In the genomic region with DNA sequence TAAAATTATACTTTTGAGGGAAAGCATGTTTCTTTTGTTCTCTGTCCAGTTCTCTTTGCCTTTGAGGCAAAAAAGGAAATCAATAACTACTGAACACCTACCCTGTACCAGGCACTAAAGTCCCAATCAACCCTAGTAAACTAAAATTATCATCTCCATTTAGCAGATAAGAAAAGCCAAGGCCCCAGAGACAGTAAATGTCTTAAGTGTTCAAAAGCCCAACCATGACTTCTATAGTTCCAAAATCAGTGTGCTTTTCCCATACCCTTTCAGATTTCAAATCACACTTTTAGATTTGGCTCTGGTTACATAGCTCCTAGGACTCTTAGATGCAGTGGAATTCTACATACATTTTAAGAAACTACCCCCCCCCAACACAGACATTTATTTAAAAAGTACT, we compare ENCODE assay signal across 22 cellular contexts.
DNase-seq lines count a peak whose midpoint lies in the region; ATAC-seq, FAIRE-seq and TF ChIP-seq lines count a peak whose summit lies in the region.
"Had no signal": no experiment of that assay in that cellular context is flagged by ENCODE, and none has a peak within 500 bp of the region (broad histone marks: within the 10 kb centered on the region; RNA-seq: fewer than 3 reads in every experiment).

No MANE protein-coding gene starts in this region.

- TF ChIP-seq CTCF in heart left ventricle (IDR thresholded peaks at IDR 0.05) (no peak), fibroblast of lung (conservative IDR thresholded peaks at IDR 0.05 in 1 of 2, IDR thresholded peaks at IDR 0.05 in 1 of 2; ENCODE audit: low read depth in 1 of 2, low read length in 2 of 2) (no peak), osteocyte (IDR thresholded peaks at IDR 0.05) (no peak), type B pancreatic cell (conservative IDR thresholded peaks at IDR 0.05) (no peak), body of pancreas (IDR thresholded peaks at IDR 0.05) (no peak)

- DNase-seq in heart left ventricle (no peak), Right ventricle myocardium superior (no peak), fibroblast of lung (ENCODE audit: low read depth in 2 of 2) (peak in 1 of 2 donors; percentile 25), osteocyte (ENCODE audit: extremely low spot score, unreplicated experiment) (no peak), type B pancreatic cell (ENCODE audit: extremely low spot score, unreplicated experiment) (no peak), frontal cortex (ENCODE audit: low spot score in 2 of 2) (no peak), body of pancreas (no peak)
- DNase-seq in stimulated activated CD4-positive, alpha-beta T cell treated with anti-CD3 and anti-CD28 coated beads, Interleukin-1b, Interleukin-23, amount 100 ng/mL, for 48 hours: no peak
- DNase-seq: activated CD4-positive, alpha-beta T cell treated with anti-CD3 and anti-CD28 coated beads for 4 hours; activated CD8-positive, alpha-beta memory T cell treated with anti-CD3 and anti-CD28 coated beads, Interleukin-2, amount 50 U/mL, for 4 hours; activated naive CD4-positive, alpha-beta T cell treated with Interleukin-2 at 50 U/mL for 16 hours; CD4-positive, alpha-beta memory T cell; effector memory CD4-positive, alpha-beta T cell; islet precursor cell; NCI-H187; NCI-H446 treated with DMSO at 0.1 percent for 48 hours; stimulated activated CD4-positive, alpha-beta T cell treated with anti-CD3 and anti-CD28 coated beads, Interleukin-2, amount 100 ng/mL, for 48 hours; stimulated activated CD8-positive, alpha-beta memory T cell treated with anti-CD3 and anti-CD28 coated beads, Interleukin-4, amount 100 ng/mL, for 48 hours; trophoblast cell had no signal

- H3K27me3 ChIP-seq in heart left ventricle: no peaks in the 10 kb centered on the region
- H3K27me3 ChIP-seq in fibroblast of lung (ENCODE audit: control insufficient read depth, insufficient read depth, low read length): no peaks in the 10 kb centered on the region
- H3K27me3 ChIP-seq in body of pancreas: no peaks in the 10 kb centered on the region
- H3K27me3 ChIP-seq: SJSA1 had no signal

- peaks cover 93% of the 10 kb centered on the region for H3K79me2 ChIP-seq in fibroblast of lung (ENCODE audit: control insufficient read depth, insufficient read depth, low read length)

- no peak for TF ChIP-seq POLR2A in heart left ventricle (IDR thresholded peaks at IDR 0.05)
- TF ChIP-seq POLR2A in body of pancreas (IDR thresholded peaks at IDR 0.05): no peak

- H3K4me1 ChIP-seq in heart left ventricle: peaks cover 4 to 82% (median 57%) of the 10 kb centered on the region in 12 donors
- H3K4me1 ChIP-seq in fibroblast of lung (ENCODE audit: control insufficient read depth, extremely low read depth, insufficient read depth, low read length): peaks cover 23% of the 10 kb centered on the region
- H3K4me1 ChIP-seq in body of pancreas: peaks cover 36% of the 10 kb centered on the region

- H3K9me3 ChIP-seq in heart left ventricle (no peaks in the 10 kb centered on the region), fibroblast of lung (ENCODE audit: control insufficient read depth, insufficient read depth, low read depth, low read length) (no peaks in the 10 kb centered on the region), body of pancreas (no peaks in the 10 kb centered on the region)
- H3K9me3 ChIP-seq: SJSA1 had no signal

- peak overlapping the region; percentile 46 for H3K4me3 Mint-ChIP-seq in osteocyte (ENCODE audit: unreplicated experiment)
- peak overlapping the region; percentile 32 for H3K4me3 Mint-ChIP-seq in type B pancreatic cell
- H3K4me3 Mint-ChIP-seq: CD4-positive, alpha-beta memory T cell had no signal

- H3K4me3 ChIP-seq in heart left ventricle: peak overlapping the region in 7 of 12 donors; percentile 39 to 55 (median 44)
- H3K4me3 ChIP-seq in fibroblast of lung (replicated peaks in 1 of 4; ENCODE audit: control extremely low read depth in 1 of 4, insufficient read depth in 1 of 4, low read depth in 3 of 4, low read length in 4 of 4): peak overlapping the region in 3 of 4 experiments; percentile 6 to 38 (median 6)
- H3K4me3 ChIP-seq in body of pancreas: no peak overlapping the region
- H3K4me3 ChIP-seq: SJSA1 had no signal

- peak overlapping the region; percentile 85 for H3K27ac Mint-ChIP-seq in osteocyte (ENCODE audit: unreplicated experiment)
- peak overlapping the region; percentile 4 for H3K27ac Mint-ChIP-seq in type B pancreatic cell
- H3K27ac Mint-ChIP-seq: CD4-positive, alpha-beta memory T cell had no signal

- peaks cover 0 to 12% (median 0%) of the 10 kb centered on the region in 9 donors for H3K36me3 ChIP-seq in heart left ventricle
- H3K36me3 ChIP-seq in fibroblast of lung (ENCODE audit: control insufficient read depth, insufficient read depth, low read length): peaks cover 4% of the 10 kb centered on the region
- no peaks in the 10 kb centered on the region for H3K36me3 ChIP-seq in body of pancreas (replicated peaks in 1 of 2; ENCODE audit: insufficient read depth in 1 of 2, low read depth in 2 of 2)

- ATAC-seq in heart left ventricle (no peak), Right ventricle myocardium superior (ENCODE audit: poor library complexity) (no peak), body of pancreas (no peak)

- H2AFZ ChIP-seq in fibroblast of lung (ENCODE audit: low read length): no peak overlapping the region

- peak overlapping the region; percentile 27 for H3K9ac ChIP-seq in fibroblast of lung (ENCODE audit: insufficient read depth, low read length)

- H3K36me3 Mint-ChIP-seq in osteocyte (ENCODE audit: unreplicated experiment): peaks cover 26% of the 10 kb centered on the region
- H3K36me3 Mint-ChIP-seq in type B pancreatic cell: no peaks in the 10 kb centered on the region
- H3K36me3 Mint-ChIP-seq: CD4-positive, alpha-beta memory T cell had no signal

- H3K9me3 Mint-ChIP-seq in osteocyte (ENCODE audit: unreplicated experiment): no peaks in the 10 kb centered on the region
- H3K9me3 Mint-ChIP-seq in type B pancreatic cell: no peaks in the 10 kb centered on the region
- H3K9me3 Mint-ChIP-seq: CD4-positive, alpha-beta memory T cell had no signal

- no peak for FAIRE-seq in frontal cortex (lab: Jason Lieb, UNC)
- FAIRE-seq: bronchial epithelial cell, H1 had no signal

- H4K20me1 ChIP-seq in fibroblast of lung (ENCODE audit: control insufficient read depth, extremely low read depth, insufficient read depth, low read length): peaks cover 2% of the 10 kb centered on the region

- H3K4me1 Mint-ChIP-seq in osteocyte (ENCODE audit: unreplicated experiment) (peaks cover 80% of the 10 kb centered on the region), type B pancreatic cell (ENCODE audit: unreplicated experiment) (peaks cover 50% of the 10 kb centered on the region)
- H3K4me1 Mint-ChIP-seq: CD4-positive, alpha-beta memory T cell had no signal

- peak overlapping the region in 11 of 12 donors; percentile 34 to 73 (median 55) for H3K27ac ChIP-seq in heart left ventricle
- H3K27ac ChIP-seq in fibroblast of lung (ENCODE audit: insufficient read depth, low read length): peak overlapping the region; percentile 39
- peak overlapping the region in 2 of 4 donors; percentile 31 to 51 for H3K27ac ChIP-seq in body of pancreas

- H3K27me3 Mint-ChIP-seq in osteocyte (ENCODE audit: unreplicated experiment) (no peaks in the 10 kb centered on the region), type B pancreatic cell (no peaks in the 10 kb centered on the region)

- intact Hi-C loops in heart left ventricle (cut with DNase I): loop anchor here in 2 of 10 donors (5.0 to 10.0 kb wide), 2 partner anchors 62 to 65 kb away; partner anchors contain the start of gene UACA (in 2 of the 2)
- intact Hi-C loops in Right ventricle myocardium superior (cut with DNase I): no loop called here
- intact Hi-C loops in body of pancreas (cut with DNase I): no loop called here

- peak overlapping the region; percentile 69 for H3K4me2 ChIP-seq in fibroblast of lung (ENCODE audit: extremely low read depth, insufficient read depth, low read length)

Comparison
In these comparisons a context has a peak if more than half of its experiments do, and no peak if none do; other contexts are left out.
1. H3K4me3 ChIP-seq: peak in heart left ventricle (7 of 12) and fibroblast of lung (3 of 4); none in body of pancreas (0 of 2).